Comparison of ENCODE assay signal across 8 cellular contexts in genomic region chr7:70595741-70596574, GRCh38.
DNase-seq lines count a peak whose midpoint lies in the region; ATAC-seq and TF ChIP-seq lines count a peak whose summit lies in the region.

No MANE protein-coding gene starts in this region.

- no peaks in the 10 kb centered on the region for H3K27me3 ChIP-seq in MG63
- H3K27me3 ChIP-seq in liver (ENCODE audit: control insufficient read depth in 4 of 4, insufficient read depth in 4 of 4, low read length in 3 of 4): no peaks in the 10 kb centered on the region
- no peaks in the 10 kb centered on the region for H3K27me3 ChIP-seq in thoracic aorta (replicated peaks; ENCODE audit: insufficient read depth)

- TF ChIP-seq RAD21 in liver (IDR thresholded peaks at IDR 0.05): no peak

- DNase-seq in GM12864 (ENCODE audit: low read depth) (no peak), MG63 (peak; percentile 44), astrocyte of the hippocampus (ENCODE audit: low read depth, low spot score) (peak; percentile 65), thoracic aorta (ENCODE audit: low spot score) (no peak), NCI-H128 (lab: John Stamatoyannopoulos, UW; ENCODE audit: unreplicated experiment) (no peak)
- no peak for DNase-seq in activated effector memory CD4-positive, alpha-beta T cell treated with Interleukin-2 at 50 U/mL for 16 hours

- no peaks in the 10 kb centered on the region for H3K9me3 ChIP-seq in MG63
- no peaks in the 10 kb centered on the region for H3K9me3 ChIP-seq in liver (ENCODE audit: control insufficient read depth in 4 of 4, low read length in 3 of 4)
- peaks cover 5% of the 10 kb centered on the region for H3K9me3 ChIP-seq in thoracic aorta

- no peaks in the 10 kb centered on the region for H3K36me3 ChIP-seq in MG63
- H3K36me3 ChIP-seq in liver (ENCODE audit: control insufficient read depth in 4 of 4, insufficient read depth in 3 of 4, low read depth in 1 of 4, low read length in 3 of 4): peaks cover 0 to 4% (median 0%) of the 10 kb centered on the region in 4 donors
- H3K36me3 ChIP-seq in thoracic aorta: no peaks in the 10 kb centered on the region

- WGBS in liver: 3% methylated on average over 81 of the region's 81 CpGs

- TF ChIP-seq CTCF in GM12864 (IDR thresholded peaks at IDR 0.05; ENCODE audit: low read depth, low read length, missing control alignments) (no peak), liver (IDR thresholded peaks at IDR 0.05; ENCODE audit: low read depth, low read length, missing input control) (no peak), thoracic aorta (IDR thresholded peaks at IDR 0.05) (no peak)

- peak overlapping the region; percentile 51 for H3K4me3 ChIP-seq in GM12864 (ENCODE audit: low read depth, low read length)
- H3K4me3 ChIP-seq in MG63: peak overlapping the region; percentile 43
- peak overlapping the region; percentile 73 to 86 (median 74) for H3K4me3 ChIP-seq in liver (ENCODE audit: low read depth in 1 of 3, low read length in 3 of 3)
- peak overlapping the region; percentile 65 for H3K4me3 ChIP-seq in thoracic aorta

- ATAC-seq in thoracic aorta (ENCODE audit: insufficient number of reproducible peaks, low FRiP score, low read depth) (no peak), HG02840 (IDR thresholded peaks at IDR 0.05; ENCODE audit: low FRiP score, unreplicated experiment) (no peak)

- H3K4me1 ChIP-seq in liver (ENCODE audit: control insufficient read depth in 4 of 4, insufficient read depth in 4 of 4, low read length in 3 of 4): peaks cover 5 to 67% (median 44%) of the 10 kb centered on the region in 4 donors
- peaks cover 0 to 2% of the 10 kb centered on the region in 2 donors for H3K4me1 ChIP-seq in thoracic aorta (ENCODE audit: control insufficient read depth in 1 of 2, low read depth in 2 of 2)

- peak overlapping the region; percentile 2 to 81 for H3K9ac ChIP-seq in liver (ENCODE audit: low read depth in 1 of 2, low read length in 2 of 2)

- H3K27ac ChIP-seq in liver (ENCODE audit: low read depth in 1 of 2, low read length in 2 of 2) (peak overlapping the region; percentile 44 to 49), thoracic aorta (no peak overlapping the region)

TF ChIP-seq in liver, 16 proteins besides CTCF, POLR2A, EP300 and RAD21:
- TF ChIP-seq EGR1 (IDR thresholded peaks at IDR 0.05; ENCODE audit: low read depth in 2 of 2): no peak
- no peak for TF ChIP-seq HNF4A (conservative IDR thresholded peaks at IDR 0.05)
- no peak for TF ChIP-seq SP1 (IDR thresholded peaks at IDR 0.05)
- no peak for TF ChIP-seq TAF1 (conservative IDR thresholded peaks at IDR 0.05)
- no peak for TF ChIP-seq REST (IDR thresholded peaks at IDR 0.05)

Comparison
In these comparisons a context has a peak if more than half of its experiments do, and no peak if none do; other contexts are left out.
1. DNase-seq: peak in MG63 (single experiment) and astrocyte of the hippocampus (single experiment); none in GM12864 (single experiment), thoracic aorta (single experiment), NCI-H128 (single experiment) and activated effector memory CD4-positive, alpha-beta T cell treated with Interleukin-2 at 50 U/mL for 16 hours (single experiment).
2. H3K27ac ChIP-seq: peak in liver (2 of 2); none in thoracic aorta (0 of 2).
3. Peak in every context shown above with its lines, with median percentiles within 50 percentile points of each other: H3K4me3 ChIP-seq.